ENCODE assay signal across 20 cellular contexts in genomic region chr7:22325671-22326070, GRCh38. TPM values are rescaled to one million over a fixed set of nuclear protein-coding genes. Genes with fewer than 3 reads are reported as not detected.
DNase-seq lines count a peak whose midpoint lies in the region; ATAC-seq lines count a peak whose summit lies in the region.
"Had no signal": no experiment of that assay in that cellular context is flagged by ENCODE, and none has a peak within 500 bp of the region (broad histone marks: within the 10 kb centered on the region; RNA-seq: fewer than 3 reads in every experiment).

No MANE protein-coding gene starts in this region.

- no peak overlapping the region for H3K9ac ChIP-seq in mesenchymal stem cell (ENCODE audit: low read length)
- H3K9ac ChIP-seq: KMS-11 had no signal

- H3K4me2 ChIP-seq in mesenchymal stem cell (ENCODE audit: low read length, poor library complexity, severe bottlenecking), result no peak overlapping the region
- H3K4me2 ChIP-seq: KMS-11 had no signal

- H3K4me3 ChIP-seq in mesenchymal stem cell (ENCODE audit: insufficient read depth in 1 of 2, low read depth in 1 of 2, low read length in 2 of 2), result no peak overlapping the region
- H3K4me3 ChIP-seq: SJSA1 had no signal

- no peak overlapping the region for H3K18ac ChIP-seq in mesenchymal stem cell (ENCODE audit: low read depth in 1 of 2, low read length in 2 of 2)

- no peak overlapping the region for H4K91ac ChIP-seq in mesenchymal stem cell (ENCODE audit: low read length)

- H3K23ac ChIP-seq in mesenchymal stem cell (ENCODE audit: low read length in 2 of 2), result no peak overlapping the region

- H3K9me3 ChIP-seq in mesenchymal stem cell (ENCODE audit: control insufficient read depth, low read length), result no peaks in the 10 kb centered on the region
- H3K9me3 ChIP-seq: Caco-2, SJSA1 had no signal

- no peak overlapping the region for H4K8ac ChIP-seq in mesenchymal stem cell (ENCODE audit: low read length)

- peaks cover 0 to 16% of the 10 kb centered on the region in 2 experiments for H3K27me3 ChIP-seq in mesenchymal stem cell (ENCODE audit: control insufficient read depth in 1 of 2, insufficient read depth in 1 of 2, low read length in 2 of 2)
- H3K27me3 ChIP-seq: SJSA1 had no signal

- H2AK5ac ChIP-seq in mesenchymal stem cell (ENCODE audit: low read length, severe bottlenecking), result no peak overlapping the region

- no peak for ATAC-seq in GM18909 (IDR thresholded peaks at IDR 0.05; ENCODE audit: poor library complexity, unreplicated experiment)

- 95% methylated on average over 2 of the region's 4 CpGs for WGBS in mesenchymal stem cell

- H3K79me1 ChIP-seq in mesenchymal stem cell (replicated peaks; ENCODE audit: low read length, poor library complexity, severe bottlenecking), result no peaks in the 10 kb centered on the region

- peak; percentile 42 for DNase-seq in NCI-H146 (lab: John Stamatoyannopoulos, UW)
- no peak for DNase-seq in NCI-H146 treated with DMSO at 0.1 percent for 48 hours (lab: John Stamatoyannopoulos, UW; ENCODE audit: unreplicated experiment)
- peak; percentile 40 for DNase-seq in LoVo (ENCODE audit: low spot score)
- peak; percentile 32 for DNase-seq in NCI-H774 (lab: John Stamatoyannopoulos, UW)
- peak; percentile 50 for DNase-seq in renal cortical epithelial cell (ENCODE audit: low read depth)
- DNase-seq in mesenchymal stem cell, result no peak
- no peak for DNase-seq in NCI-H2029 treated with DMSO at 0.1 percent for 48 hours (lab: John Stamatoyannopoulos, UW)
- DNase-seq: Caco-2; CD4-positive, alpha-beta T cell; DMS79; NCI-H1694 treated with DMSO at 0.1 percent for 48 hours; NCI-H2171; NCI-H446 treated with DMSO at 0.1 percent for 48 hours; NCI-H82; T-helper 2 cell had no signal

- H2AFZ ChIP-seq in mesenchymal stem cell (ENCODE audit: low read depth, low read length), result no peak overlapping the region

- no peak overlapping the region for H3K27ac ChIP-seq in mesenchymal stem cell (ENCODE audit: low read length, poor library complexity, severe bottlenecking)
- H3K27ac ChIP-seq: HL-60, KMS-11, SJSA1 had no signal

- H2BK5ac ChIP-seq in mesenchymal stem cell (ENCODE audit: low read depth, low read length, poor library complexity, severe bottlenecking), result no peak overlapping the region

- H3K36me3 ChIP-seq in mesenchymal stem cell (ENCODE audit: control insufficient read depth in 1 of 2, insufficient read depth in 2 of 2, low read depth in 1 of 2, low read length in 2 of 2), result no peaks in the 10 kb centered on the region
- H3K36me3 ChIP-seq: SJSA1 had no signal

- H2BK12ac ChIP-seq in mesenchymal stem cell (ENCODE audit: low read length in 2 of 2), result no peak overlapping the region

- no peak overlapping the region for H3K4ac ChIP-seq in mesenchymal stem cell (ENCODE audit: low read depth in 1 of 2, low read length in 2 of 2)

- no peaks in the 10 kb centered on the region for H3K4me1 ChIP-seq in mesenchymal stem cell (ENCODE audit: control insufficient read depth, insufficient read depth, low read depth, low read length)
- H3K4me1 ChIP-seq: SJSA1 had no signal

- H3K14ac ChIP-seq in mesenchymal stem cell (ENCODE audit: low read length in 2 of 2), result no peak overlapping the region

- H2BK120ac ChIP-seq in mesenchymal stem cell (ENCODE audit: low read depth, low read length), result no peak overlapping the region

- no peak overlapping the region for H2BK15ac ChIP-seq in mesenchymal stem cell (ENCODE audit: low read depth, poor library complexity, severe bottlenecking)

RNA-seq across cellular contexts. Expression of gene RAPGEF5, which starts 31.3 kb away (rescaled TPM):
- 2.3 and 4.0 TPM in 2 replicates for total RNA-seq in renal cortical epithelial cell
- polyA plus RNA-seq in mesenchymal stem cell (2013, experiment 1 of 2), result 3.1 TPM
- 2.8 TPM for polyA plus RNA-seq in mesenchymal stem cell (2013, experiment 2 of 2)
- polyA plus RNA-seq: BJ had no signal

Comparison
In these comparisons a context has a peak if more than half of its experiments do, and no peak if none do; other contexts are left out.
1. DNase-seq: peak in NCI-H146 (single experiment), LoVo (single experiment), NCI-H774 (single experiment) and renal cortical epithelial cell (single experiment); none in NCI-H146 treated with DMSO at 0.1 percent for 48 hours (single experiment), mesenchymal stem cell (single experiment) and NCI-H2029 treated with DMSO at 0.1 percent for 48 hours (single experiment).